ENCODE assay signal across 13 cellular contexts in the genomic region with DNA sequence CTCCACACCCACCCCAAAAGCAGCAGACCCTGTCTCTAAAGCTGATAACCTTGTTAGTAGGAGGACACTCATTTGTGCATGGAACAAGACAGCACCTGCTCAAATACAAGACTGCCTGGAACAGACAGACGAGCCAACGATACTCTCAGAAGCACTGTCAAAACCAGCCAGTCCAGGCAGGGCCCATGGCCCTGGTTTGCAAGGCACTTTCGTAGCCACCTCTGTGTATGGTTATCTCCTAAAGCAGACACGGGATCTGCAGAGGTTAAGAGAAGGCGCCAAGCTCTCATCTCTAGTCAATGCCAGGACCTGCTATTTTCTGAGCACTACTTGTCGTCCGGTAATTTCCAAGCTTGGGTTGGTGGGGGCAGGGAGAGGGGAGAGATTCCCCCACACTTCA. TPM values are rescaled to one million over a fixed set of nuclear protein-coding genes. Genes with fewer than 3 reads are reported as not detected.
A peak's percentile ranks its signal among the peaks of the same experiment; 100 is the strongest.
DNase-seq lines count a peak whose midpoint lies in the region; ATAC-seq, FAIRE-seq and TF ChIP-seq lines count a peak whose summit lies in the region.
"Had no signal": no experiment of that assay in that cellular context is flagged by ENCODE, and none has a peak within 500 bp of the region (broad histone marks: within the 10 kb centered on the region; RNA-seq: fewer than 3 reads in every experiment).

No MANE protein-coding gene starts in this region.

- peaks cover 6% of the 10 kb centered on the region for H3K27me3 Mint-ChIP-seq in endothelial cell (ENCODE audit: unreplicated experiment)
- H3K27me3 Mint-ChIP-seq in CD4-positive, alpha-beta memory T cell = peaks cover 15 to 16% of the 10 kb centered on the region in 2 donors

- no peaks in the 10 kb centered on the region for H3K79me1 ChIP-seq in H1 (ENCODE audit: low read depth, low read length)

- no peak overlapping the region for H2AK5ac ChIP-seq in H1 (ENCODE audit: low read depth, low read length)

- H3K9me3 ChIP-seq in A549 = no peaks in the 10 kb centered on the region
- no peaks in the 10 kb centered on the region for H3K9me3 ChIP-seq in DND-41 (ENCODE audit: insufficient read depth, low read length, severe bottlenecking)
- H3K9me3 ChIP-seq in OCI-LY3 (ENCODE audit: insufficient read depth, low read length) = no peaks in the 10 kb centered on the region
- H3K9me3 ChIP-seq in H1 (ENCODE audit: insufficient read depth in 2 of 2, low read depth in 1 of 2, low read length in 1 of 2) = no peaks in the 10 kb centered on the region
- no peaks in the 10 kb centered on the region for H3K9me3 ChIP-seq in CD4-positive, alpha-beta memory T cell (ENCODE audit: control insufficient read depth in 1 of 2, low read length in 2 of 2)

- intact Hi-C loops in CD4-positive, alpha-beta memory T cell (cut with micrococcal nuclease) = loop anchor here (5.0 to 10.0 kb wide), 3 partner anchors 419 to 1621 kb away; no protein-coding TSS in a partner anchor

- TF ChIP-seq RAD21 in A549 (conservative IDR thresholded peaks at IDR 0.05 in 1 of 2, IDR thresholded peaks at IDR 0.05 in 1 of 2) (no peak), H1 (IDR thresholded peaks at IDR 0.05 in 1 of 2, conservative IDR thresholded peaks at IDR 0.05 in 1 of 2; ENCODE audit: low read depth in 2 of 2, low read length in 2 of 2) (no peak)

- TF ChIP-seq CTCF in A549 (IDR thresholded peaks at IDR 0.05) (no peak), DND-41 (IDR thresholded peaks at IDR 0.05; ENCODE audit: borderline replicate concordance, extremely low read depth, low read length, poor library complexity, severe bottlenecking) (no peak), OCI-LY3 (IDR thresholded peaks at IDR 0.05; ENCODE audit: low read depth, low read length) (no peak), H1 (IDR thresholded peaks at IDR 0.05; ENCODE audit: control extremely low read depth in 1 of 3, insufficient read depth in 1 of 3, low read depth in 1 of 3, low read length in 3 of 3) (no peak), endothelial cell (IDR thresholded peaks at IDR 0.05; ENCODE audit: unreplicated experiment) (no peak)

- H3K23me2 ChIP-seq in H1 (ENCODE audit: low read depth, low read length) = peaks cover 5% of the 10 kb centered on the region; the same call in 1 of the 2 replicates

- DNase-seq in A549 (ENCODE audit: low read depth in 1 of 2, low spot score in 1 of 2) (no peak), DND-41 (no peak), H1 (ENCODE audit: low read depth in 1 of 2, low spot score in 2 of 2) (no peak), AG08395 (ENCODE audit: low spot score) (no peak), endothelial cell (ENCODE audit: low spot score) (no peak)
- DNase-seq in CD4-positive, alpha-beta memory T cell = no peak

- H3K27me3 ChIP-seq in DND-41 (ENCODE audit: insufficient read depth, low read length, poor library complexity) (no peaks in the 10 kb centered on the region), OCI-LY3 (ENCODE audit: low read depth, low read length) (no peaks in the 10 kb centered on the region), H1 (replicated peaks in 1 of 4; ENCODE audit: control insufficient read depth in 3 of 4, extremely low read depth in 1 of 4, insufficient read depth in 3 of 4, low read length in 3 of 4) (peaks cover 0 to 4% (median 2%) of the 10 kb centered on the region in 4 experiments; a peak in 3 of 7 replicates)
- H3K27me3 ChIP-seq in CD4-positive, alpha-beta memory T cell (ENCODE audit: insufficient read depth, low read length) = no peaks in the 10 kb centered on the region

- peak overlapping the region; percentile 81; the same call in 1 of the 2 replicates for H2BK12ac ChIP-seq in H1 (ENCODE audit: low read depth, low read length)

- H2AFZ ChIP-seq in DND-41 (ENCODE audit: low read depth, low read length) = peak overlapping the region; percentile 88
- H2AFZ ChIP-seq in OCI-LY3 (ENCODE audit: low read depth, low read length) = peak overlapping the region; percentile 81
- 0 out of 2 replicates have a peak overlapping the region, but pooled peaks have one; percentile 97 for H2AFZ ChIP-seq in H1 (ENCODE audit: low read length)

- no peaks in the 10 kb centered on the region for H3K79me2 ChIP-seq in DND-41 (ENCODE audit: insufficient read depth, low read length)
- H3K79me2 ChIP-seq in OCI-LY3 (ENCODE audit: low read length) = no peaks in the 10 kb centered on the region
- no peaks in the 10 kb centered on the region for H3K79me2 ChIP-seq in H1 (ENCODE audit: control insufficient read depth in 1 of 2, insufficient read depth in 2 of 2, low read length in 2 of 2)

- H3K27ac Mint-ChIP-seq in endothelial cell (ENCODE audit: unreplicated experiment) = no peak overlapping the region
- no peak overlapping the region for H3K27ac Mint-ChIP-seq in CD4-positive, alpha-beta memory T cell
- H3K27ac Mint-ChIP-seq: CD8-positive, alpha-beta T cell; IgD-negative memory B cell had no signal

- 75% methylated on average over 7 of the region's 7 CpGs for WGBS in A549 (ENCODE audit: missing lambda C conversion rate)
- 79% methylated on average over 7 of the region's 7 CpGs; no CpG with 5 or more reads in 1 of the 2 experiments for WGBS in H1 (ENCODE audit: extremely low coverage in 1 of 2, insufficient coverage in 1 of 2, insufficient read length in 1 of 2, insufficient replicate concordance in 2 of 2, low coverage in 1 of 2, low lambda C conversion rate in 2 of 2, missing lambda C conversion rate in 1 of 2), 2 experiments

- H3K27ac ChIP-seq in A549 (peak overlapping the region in 1 of 2 experiments; percentile 85; a peak in 4 of 6 replicates), DND-41 (ENCODE audit: low read length) (no peak overlapping the region), OCI-LY3 (ENCODE audit: low read length) (no peak overlapping the region), H1 (ENCODE audit: low read depth, low read length) (no peak overlapping the region)
- no peak overlapping the region for H3K27ac ChIP-seq in CD4-positive, alpha-beta memory T cell (ENCODE audit: low read depth, low read length)

- no peak for TF ChIP-seq EP300 in A549 (IDR thresholded peaks at IDR 0.05)
- TF ChIP-seq EP300 in H1 (IDR thresholded peaks at IDR 0.05; ENCODE audit: borderline replicate concordance in 1 of 2, low read depth in 2 of 2, low read length in 2 of 2) = no peak

- peaks cover 6% of the 10 kb centered on the region for H3K4me1 Mint-ChIP-seq in endothelial cell (ENCODE audit: unreplicated experiment)
- H3K4me1 Mint-ChIP-seq in CD4-positive, alpha-beta memory T cell = peaks cover 4 to 11% (median 6%) of the 10 kb centered on the region in 4 donors

- H3K18ac ChIP-seq in H1 (ENCODE audit: extremely low read depth, low read length) = no peak overlapping the region; the same call in 1 of the 2 replicates

- H3K4me1 ChIP-seq in A549 (peaks cover 31% of the 10 kb centered on the region), DND-41 (ENCODE audit: insufficient read depth, low read length) (peaks cover 10% of the 10 kb centered on the region), OCI-LY3 (ENCODE audit: low read length) (peaks cover 9% of the 10 kb centered on the region), H1 (replicated peaks in 1 of 4; ENCODE audit: control insufficient read depth in 3 of 4, insufficient read depth in 4 of 4, low read length in 3 of 4) (peaks cover 0 to 7% (median 4%) of the 10 kb centered on the region in 4 experiments; a peak in 4 of 7 replicates)
- H3K4me1 ChIP-seq in CD4-positive, alpha-beta memory T cell (ENCODE audit: insufficient read depth, low read length) = no peaks in the 10 kb centered on the region

- H3K4ac ChIP-seq in H1 (replicated peaks; ENCODE audit: insufficient read length, low read depth, low read length) = no peak overlapping the region

- no peak overlapping the region for H4K8ac ChIP-seq in H1 (ENCODE audit: extremely low read depth, insufficient read depth, low read length)

- H2BK15ac ChIP-seq in H1 (ENCODE audit: low read length) = no peak overlapping the region

- CTCF ChIA-PET in A549 (lab: Yijun Ruan, JAX) = interaction anchor here (0.5 to 15.0 kb wide), 27 partner anchors 8 to 1622 kb away, joined by 3 to 201 read pairs (median 6); no protein-coding TSS in a partner anchor
- CTCF ChIA-PET in H1 (lab: Charles Lee; ENCODE audit: partially characterized antibody) = interaction anchor here (0.6 to 10.7 kb wide), 64 partner anchors 9 to 1260 kb away, joined by 3 to 144 read pairs (median 5); a partner anchor contains a TSS
- CTCF ChIA-PET in CD4-positive, alpha-beta memory T cell (lab: Charles Lee; ENCODE audit: partially characterized antibody) = interaction anchor here (0.7 to 5.8 kb wide), 11 partner anchors 8 to 393 kb away, joined by 3 to 42 read pairs (median 8); a partner anchor contains a TSS

- no peak for ATAC-seq in A549
- no peak for ATAC-seq in DND-41 (ENCODE audit: insufficient read depth, low read depth)
- ATAC-seq in HG02885 (IDR thresholded peaks at IDR 0.05; ENCODE audit: poor library complexity, unreplicated experiment) = no peak

- H3K14ac ChIP-seq in H1 (ENCODE audit: insufficient read length) = no peak overlapping the region

- H3K56ac ChIP-seq in H1 (replicated peaks; ENCODE audit: insufficient read length, low read depth, low read length) = no peak overlapping the region

- H2BK120ac ChIP-seq in H1 (replicated peaks; ENCODE audit: low read depth, low read length) = no peak overlapping the region

- H3K23ac ChIP-seq in H1 (ENCODE audit: insufficient read length) = no peak overlapping the region

- no peak overlapping the region for H3K4me3 Mint-ChIP-seq in endothelial cell (ENCODE audit: unreplicated experiment)
- no peak overlapping the region for H3K4me3 Mint-ChIP-seq in CD4-positive, alpha-beta memory T cell

- no peaks in the 10 kb centered on the region for H3K36me3 Mint-ChIP-seq in endothelial cell (ENCODE audit: low read depth, unreplicated experiment)
- H3K36me3 Mint-ChIP-seq in CD4-positive, alpha-beta memory T cell = no peaks in the 10 kb centered on the region
- H3K36me3 Mint-ChIP-seq: CD8-positive, alpha-beta T cell; IgD-negative memory B cell had no signal

- no peaks in the 10 kb centered on the region for H3K9me3 Mint-ChIP-seq in endothelial cell (ENCODE audit: unreplicated experiment)
- no peaks in the 10 kb centered on the region for H3K9me3 Mint-ChIP-seq in CD4-positive, alpha-beta memory T cell
- H3K9me3 Mint-ChIP-seq: CD8-positive, alpha-beta T cell; IgD-negative memory B cell had no signal

- H3K4me3 ChIP-seq in A549 (no peak overlapping the region), DND-41 (ENCODE audit: low read depth in 1 of 2, low read length in 2 of 2) (0 out of 4 replicates have a peak overlapping the region, but pooled peaks of 1 of the 2 experiments have one; percentile 50), OCI-LY3 (ENCODE audit: low read length) (no peak overlapping the region), H1 (ENCODE audit: extremely low read depth in 1 of 4, insufficient read depth in 2 of 4, low read depth in 3 of 4, low read length in 4 of 4) (no peak overlapping the region)
- no peak overlapping the region for H3K4me3 ChIP-seq in CD4-positive, alpha-beta memory T cell (ENCODE audit: low read length in 2 of 2)

- no peak overlapping the region for H3K9ac ChIP-seq in DND-41 (ENCODE audit: low read depth, low read length)
- no peak overlapping the region for H3K9ac ChIP-seq in OCI-LY3 (ENCODE audit: low read length)
- no peak overlapping the region for H3K9ac ChIP-seq in H1 (replicated peaks in 1 of 4; ENCODE audit: extremely low read depth in 1 of 4, low read depth in 3 of 4, low read length in 3 of 4)

- FAIRE-seq in A549 (lab: Jason Lieb, UNC) = no peak
- no peak for FAIRE-seq in H1 (lab: Jason Lieb, UNC)

- no peak overlapping the region for H4K91ac ChIP-seq in H1 (replicated peaks; ENCODE audit: insufficient read length, low read length)

- H4K20me1 ChIP-seq in DND-41 (ENCODE audit: insufficient read depth, low read length) = no peaks in the 10 kb centered on the region
- no peaks in the 10 kb centered on the region for H4K20me1 ChIP-seq in OCI-LY3 (ENCODE audit: insufficient read depth, low read length)
- no peaks in the 10 kb centered on the region for H4K20me1 ChIP-seq in H1 (replicated peaks in 1 of 2; ENCODE audit: control insufficient read depth in 1 of 2, insufficient read depth in 2 of 2, low read length in 2 of 2)

- no peak overlapping the region for H4K5ac ChIP-seq in H1 (ENCODE audit: insufficient read length, low read depth, low read length)

- TF ChIP-seq POLR2A in A549 (IDR thresholded peaks at IDR 0.05; ENCODE audit: low read length) (no peak), H1 (IDR thresholded peaks at IDR 0.05; ENCODE audit: control extremely low read depth in 1 of 2, low read depth in 2 of 2, low read length in 2 of 2) (no peak)

- no peak overlapping the region for H2BK20ac ChIP-seq in H1 (ENCODE audit: low read length)

- POLR2A ChIA-PET in A549 (lab: Yijun Ruan, JAX) (no interaction called here), H1 (lab: Charles Lee; ENCODE audit: partially characterized antibody) (interaction anchor here (1.1 to 1.7 kb wide), 2 partner anchors 12 to 221 kb away, joined by 3 to 6 read pairs; a partner anchor contains a TSS)
- POLR2A ChIA-PET in CD4-positive, alpha-beta memory T cell (lab: Charles Lee; ENCODE audit: partially characterized antibody) = no interaction called here

- H3K36me3 ChIP-seq in DND-41 (ENCODE audit: insufficient read depth, low read length) (no peaks in the 10 kb centered on the region), OCI-LY3 (replicated peaks; ENCODE audit: low read depth, low read length) (no peaks in the 10 kb centered on the region), H1 (ENCODE audit: control insufficient read depth in 2 of 4, insufficient read depth in 4 of 4, low read length in 3 of 4) (no peaks in the 10 kb centered on the region)
- H3K36me3 ChIP-seq in CD4-positive, alpha-beta memory T cell (ENCODE audit: insufficient read depth, low read length) = no peaks in the 10 kb centered on the region

- no peak overlapping the region for H2BK5ac ChIP-seq in H1 (ENCODE audit: low read depth, low read length)

- H3K4me2 ChIP-seq in A549 = peak overlapping the region; percentile 75; the same call in 1 of the 3 replicates
- no peak overlapping the region for H3K4me2 ChIP-seq in DND-41 (ENCODE audit: insufficient read depth, low read length)
- H3K4me2 ChIP-seq in OCI-LY3 (ENCODE audit: low read length) = peak overlapping the region; percentile 87
- H3K4me2 ChIP-seq in H1 (ENCODE audit: insufficient read depth in 1 of 2, low read depth in 2 of 2, low read length in 2 of 2) = peak overlapping the region in 1 of 2 experiments; percentile 3; a peak in 2 of 4 replicates

RNA-seq across cellular contexts. Expression of a gene that starts 10.5 kb away (rescaled TPM):
- polyA plus RNA-seq in A549 (2011; rRNA removed) (55.2 and 86.5 TPM in 2 replicates), A549 (2017; fragmentation: RNase III; extraction: RNeasy Plus Mini Kit Qiagen cat#74134 plus additional on column Dnase treatment) (50.3 to 60.8 TPM (median 55.0 TPM) in 3 replicates), H1 (2011; rRNA removed) (6.8 and 7.4 TPM in 2 replicates)
- 48.2 and 56.5 TPM in 2 replicates for polyA plus RNA-seq in A549 (2012; cell fraction: cytosol; rRNA removed)
- 111 and 135 TPM in 2 replicates for polyA plus RNA-seq in A549 (2012; cell fraction: nucleus; rRNA removed)
- 242 and 247 TPM in 2 replicates for polyA minus RNA-seq in A549 (2011; rRNA and poly(A)+ RNA removed)
- 4.5 and 4.6 TPM in 2 replicates for total RNA-seq in H1 (2021; fragmentation: NEBNext Ultra II Directional; extraction: Animal tissue kit (Norgen Biotek cat#: 25700))
- 6.6 TPM for polyA plus RNA-seq in H1 (2011; cell fraction: cytosol; rRNA removed)
- polyA plus RNA-seq in H1 (2011; cell fraction: nucleus; rRNA removed) = 15.9 TPM
- 2.3 to 4.3 TPM (median 3.8 TPM) in 4 replicates for polyA plus RNA-seq in H1 (2012, experiment 1 of 2)
- 2.0 TPM for polyA plus RNA-seq in H1 (2012, experiment 2 of 2)
- polyA plus RNA-seq in H1 (2013, experiment 1 of 2) = 3.3 TPM
- polyA plus RNA-seq in H1 (2013, experiment 2 of 2) = 3.0 TPM
- polyA minus RNA-seq in H1 (2011; rRNA and poly(A)+ RNA removed) = 13.5 and 15.7 TPM in 2 replicates
- 13.7 TPM for polyA minus RNA-seq in H1 (2011; cell fraction: cytosol; rRNA and poly(A)+ RNA removed)
- 10.5 TPM for polyA minus RNA-seq in H1 (2011; cell fraction: nucleus; rRNA and poly(A)+ RNA removed)
- 6.4 TPM for total RNA-seq in endothelial cell (ENCODE audit: unreplicated experiment)
- under 1 TPM in 1 of 2 experiments, not detected in 1; 0.67 TPM for total RNA-seq in CD4-positive, alpha-beta memory T cell
- polyA plus RNA-seq in CD4-positive, alpha-beta memory T cell = not detected
- total RNA-seq: A673; CD8-positive, alpha-beta T cell; MCF 10A; PC-3 had no signal
- polyA plus RNA-seq: IgD-negative memory B cell had no signal
